Comparison of ENCODE assay signal across 11 cellular contexts in the genomic region with DNA sequence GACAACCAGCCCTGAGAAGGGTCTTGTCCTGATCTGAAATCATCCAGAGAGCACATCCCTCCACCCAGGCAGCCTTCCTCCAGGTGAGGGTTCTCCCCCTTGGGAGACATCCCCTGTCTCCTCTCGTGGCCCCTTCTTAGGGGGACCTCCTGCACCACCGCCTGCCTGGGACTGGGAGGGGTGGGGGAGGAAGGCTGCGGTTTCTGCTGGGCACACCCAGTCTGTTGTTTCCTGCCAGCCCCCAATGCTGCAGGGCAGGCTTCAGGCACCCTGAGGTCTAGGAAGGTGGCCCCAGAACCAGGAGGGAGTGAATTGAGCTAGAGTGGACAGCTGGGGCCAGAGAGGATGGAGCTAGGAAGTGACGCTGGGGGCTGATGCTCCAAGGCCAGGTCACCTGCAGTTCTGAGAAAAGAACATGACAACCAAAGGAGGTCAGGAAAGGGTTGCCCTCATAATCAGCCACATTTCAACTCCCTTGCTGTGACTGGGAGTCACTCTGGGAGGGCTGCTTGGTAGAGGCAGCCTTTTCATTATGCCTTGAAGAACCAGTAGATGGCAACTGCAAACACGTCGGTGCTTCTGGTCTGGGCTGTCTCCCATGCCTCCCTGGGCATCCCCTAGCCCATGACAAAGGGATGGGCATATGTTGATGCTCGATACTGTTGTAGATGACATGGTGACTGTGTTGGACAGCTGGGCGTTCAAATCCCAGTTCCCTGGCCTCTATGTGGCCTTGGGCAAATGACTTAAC. TPM values are rescaled to one million over a fixed set of nuclear protein-coding genes. Genes with fewer than 3 reads are reported as not detected.
A peak's percentile ranks its signal among the peaks of the same experiment; 100 is the strongest.
DNase-seq lines count a peak whose midpoint lies in the region; ATAC-seq and TF ChIP-seq lines count a peak whose summit lies in the region.
"Had no signal": no experiment of that assay in that cellular context is flagged by ENCODE, and none has a peak within 500 bp of the region (broad histone marks: within the 10 kb centered on the region; RNA-seq: fewer than 3 reads in every experiment).

No MANE protein-coding gene starts in this region.

- TF ChIP-seq CTCF in lower lobe of right lung (IDR thresholded peaks at IDR 0.05) = no peak

- peaks cover 22% of the 10 kb centered on the region for H3K36me3 ChIP-seq in CD4-positive, CD25-positive, alpha-beta regulatory T cell (ENCODE audit: control insufficient read depth, insufficient read depth, low read length)
- no peaks in the 10 kb centered on the region for H3K36me3 ChIP-seq in lower lobe of right lung
- H3K36me3 ChIP-seq: WERI-Rb-1 had no signal

- H3K27me3 Mint-ChIP-seq in CD4-positive, CD25-positive, alpha-beta regulatory T cell = peaks cover 4% of the 10 kb centered on the region
- no peaks in the 10 kb centered on the region for H3K27me3 Mint-ChIP-seq in activated CD4-positive, alpha-beta memory T cell treated with anti-CD3 and anti-CD28 coated beads for 36 hours

- peak overlapping the region; percentile 75 for H3K27ac ChIP-seq in CD4-positive, CD25-positive, alpha-beta regulatory T cell (ENCODE audit: insufficient read depth, low read length, poor library complexity, severe bottlenecking)
- H3K27ac ChIP-seq in lower lobe of right lung = peak overlapping the region; percentile 60
- H3K27ac ChIP-seq: WERI-Rb-1 had no signal

- H3K9me3 ChIP-seq in CD4-positive, CD25-positive, alpha-beta regulatory T cell (ENCODE audit: control insufficient read depth in 2 of 2, low read length in 2 of 2) = peaks cover 6% of the 10 kb centered on the region in 2 experiments
- H3K9me3 ChIP-seq in lower lobe of right lung = peaks cover 7% of the 10 kb centered on the region

- H3K36me3 Mint-ChIP-seq in CD4-positive, CD25-positive, alpha-beta regulatory T cell = peaks cover 39% of the 10 kb centered on the region
- peaks cover 14% of the 10 kb centered on the region for H3K36me3 Mint-ChIP-seq in activated CD4-positive, alpha-beta memory T cell treated with anti-CD3 and anti-CD28 coated beads for 36 hours

- H3K4me3 ChIP-seq in CD4-positive, CD25-positive, alpha-beta regulatory T cell (ENCODE audit: low read depth, low read length) = peak overlapping the region; percentile 97
- H3K4me3 ChIP-seq in lower lobe of right lung = peak overlapping the region; percentile 43

- CTCF ChIA-PET in activated CD4-positive, alpha-beta memory T cell treated with anti-CD3 and anti-CD28 coated beads for 36 hours (lab: Charles Lee) = interaction anchor here (1.3 to 2.9 kb wide), 5 partner anchors 9 to 331 kb away, joined by 4 to 17 read pairs (median 7); partner anchors contain the start of gene TRAPPC5

- POLR2A ChIA-PET in activated CD4-positive, alpha-beta memory T cell treated with anti-CD3 and anti-CD28 coated beads for 36 hours (lab: Charles Lee) = interaction anchor here (0.6 to 1.4 kb wide), 3 partner anchors 11 to 1664 kb away, joined by 3 read pairs; no protein-coding TSS in a partner anchor

- intact Hi-C loops in activated CD4-positive, alpha-beta memory T cell treated with anti-CD3 and anti-CD28 coated beads for 36 hours (cut with micrococcal nuclease) = loop anchor here (5.0 to 10.0 kb wide), 2 partner anchors 153 to 335 kb away; no protein-coding TSS in a partner anchor
- intact Hi-C loops in lower lobe of right lung (cut with DNase I) = no loop called here

- H3K27me3 ChIP-seq in CD4-positive, CD25-positive, alpha-beta regulatory T cell (ENCODE audit: control insufficient read depth, insufficient read depth, low read length) = no peaks in the 10 kb centered on the region
- no peaks in the 10 kb centered on the region for H3K27me3 ChIP-seq in lower lobe of right lung (ENCODE audit: low read depth)

- H3K4me3 Mint-ChIP-seq in CD4-positive, CD25-positive, alpha-beta regulatory T cell = peak overlapping the region; percentile 97 to 100 (median 100)
- H3K4me3 Mint-ChIP-seq in activated CD4-positive, alpha-beta memory T cell treated with anti-CD3 and anti-CD28 coated beads for 36 hours = peak overlapping the region; percentile 79

- peaks cover 0 to 12% (median 6%) of the 10 kb centered on the region in 7 donors for H3K9me3 Mint-ChIP-seq in CD4-positive, CD25-positive, alpha-beta regulatory T cell
- H3K9me3 Mint-ChIP-seq in activated CD4-positive, alpha-beta memory T cell treated with anti-CD3 and anti-CD28 coated beads for 36 hours = peaks cover 18% of the 10 kb centered on the region

- ATAC-seq in CD4-positive, CD25-positive, alpha-beta regulatory T cell (ENCODE audit: low read depth in 2 of 2) = peak; percentile 61 to 67
- ATAC-seq in lower lobe of right lung = peak; percentile 32 to 45
- ATAC-seq in GM19452 (IDR thresholded peaks at IDR 0.05; ENCODE audit: unreplicated experiment) = no peak
- no peak for ATAC-seq in HG03196 (IDR thresholded peaks at IDR 0.05; ENCODE audit: unreplicated experiment)
- ATAC-seq in HG02610 (IDR thresholded peaks at IDR 0.05; ENCODE audit: unreplicated experiment) = no peak

- H3K4me1 ChIP-seq in CD4-positive, CD25-positive, alpha-beta regulatory T cell (ENCODE audit: control insufficient read depth, insufficient read depth, low read length, poor library complexity, severe bottlenecking) = peaks cover 76% of the 10 kb centered on the region
- no peaks in the 10 kb centered on the region for H3K4me1 ChIP-seq in lower lobe of right lung

- in situ Hi-C loops in KBM-7 (cut with MboI; ENCODE audit: low pct_unique_long_range_greater_than_20kb, low sequenced_read_pairs) = no loop called here

- peak; percentile 29 to 91 (median 73) for DNase-seq in CD4-positive, CD25-positive, alpha-beta regulatory T cell
- DNase-seq in KBM-7 (peak; percentile 63), lower lobe of right lung (no peak), NCI-H446 treated with DMSO at 0.1 percent for 48 hours (lab: John Stamatoyannopoulos, UW) (no peak)
- DNase-seq in activated CD4-positive, alpha-beta memory T cell treated with anti-CD3 and anti-CD28 coated beads for 36 hours = peak; percentile 30
- DNase-seq: NCI-H2029, nucleus accumbens, WERI-Rb-1 had no signal

- H3K4me1 Mint-ChIP-seq in CD4-positive, CD25-positive, alpha-beta regulatory T cell = peaks cover 14 to 82% (median 54%) of the 10 kb centered on the region in 4 donors
- peaks cover 54% of the 10 kb centered on the region for H3K4me1 Mint-ChIP-seq in activated CD4-positive, alpha-beta memory T cell treated with anti-CD3 and anti-CD28 coated beads for 36 hours (ENCODE audit: low read depth)

- H3K27ac Mint-ChIP-seq in CD4-positive, CD25-positive, alpha-beta regulatory T cell = peak overlapping the region; percentile 97 to 99 (median 98)
- peak overlapping the region; percentile 94 for H3K27ac Mint-ChIP-seq in activated CD4-positive, alpha-beta memory T cell treated with anti-CD3 and anti-CD28 coated beads for 36 hours

RNA-seq across cellular contexts. Expression of gene ARHGEF18, which starts 1.4 kb away (rescaled TPM):
- 155 TPM for total RNA-seq in CD4-positive, CD25-positive, alpha-beta regulatory T cell
- 1 to 10 TPM; 2.5 to 7.1 (median 4.0) TPM for polyA plus RNA-seq in CD4-positive, CD25-positive, alpha-beta regulatory T cell
- total RNA-seq in activated CD4-positive, alpha-beta memory T cell treated with anti-CD3 and anti-CD28 coated beads for 36 hours = 10 to 100 TPM; 36.9 to 37.1 TPM
- total RNA-seq in lower lobe of right lung = 42.4 TPM

RNA-seq across cellular contexts. Expression of gene INSR, which starts 55.9 kb away (rescaled TPM):
- total RNA-seq in CD4-positive, CD25-positive, alpha-beta regulatory T cell = 0.44 TPM
- under 1 TPM in 2 of 4 donors, not detected in 2; 0.02 to 0.10 TPM for polyA plus RNA-seq in CD4-positive, CD25-positive, alpha-beta regulatory T cell
- 1 to 10 TPM; 2.9 to 3.3 TPM for total RNA-seq in activated CD4-positive, alpha-beta memory T cell treated with anti-CD3 and anti-CD28 coated beads for 36 hours
- 37.3 TPM for total RNA-seq in lower lobe of right lung

Comparison
In these comparisons a context has a peak if more than half of its experiments do, and no peak if none do; other contexts are left out.
1. ATAC-seq: peak in CD4-positive, CD25-positive, alpha-beta regulatory T cell (2 of 2) and lower lobe of right lung (2 of 2); none in GM19452 (single experiment), HG03196 (single experiment) and HG02610 (single experiment).
2. DNase-seq: peak in CD4-positive, CD25-positive, alpha-beta regulatory T cell (3 of 3), KBM-7 (single experiment) and activated CD4-positive, alpha-beta memory T cell treated with anti-CD3 and anti-CD28 coated beads for 36 hours (single experiment); none in lower lobe of right lung (single experiment) and NCI-H446 treated with DMSO at 0.1 percent for 48 hours (single experiment).